Comparison of ENCODE assay signal across 13 cellular contexts in the genomic region with DNA sequence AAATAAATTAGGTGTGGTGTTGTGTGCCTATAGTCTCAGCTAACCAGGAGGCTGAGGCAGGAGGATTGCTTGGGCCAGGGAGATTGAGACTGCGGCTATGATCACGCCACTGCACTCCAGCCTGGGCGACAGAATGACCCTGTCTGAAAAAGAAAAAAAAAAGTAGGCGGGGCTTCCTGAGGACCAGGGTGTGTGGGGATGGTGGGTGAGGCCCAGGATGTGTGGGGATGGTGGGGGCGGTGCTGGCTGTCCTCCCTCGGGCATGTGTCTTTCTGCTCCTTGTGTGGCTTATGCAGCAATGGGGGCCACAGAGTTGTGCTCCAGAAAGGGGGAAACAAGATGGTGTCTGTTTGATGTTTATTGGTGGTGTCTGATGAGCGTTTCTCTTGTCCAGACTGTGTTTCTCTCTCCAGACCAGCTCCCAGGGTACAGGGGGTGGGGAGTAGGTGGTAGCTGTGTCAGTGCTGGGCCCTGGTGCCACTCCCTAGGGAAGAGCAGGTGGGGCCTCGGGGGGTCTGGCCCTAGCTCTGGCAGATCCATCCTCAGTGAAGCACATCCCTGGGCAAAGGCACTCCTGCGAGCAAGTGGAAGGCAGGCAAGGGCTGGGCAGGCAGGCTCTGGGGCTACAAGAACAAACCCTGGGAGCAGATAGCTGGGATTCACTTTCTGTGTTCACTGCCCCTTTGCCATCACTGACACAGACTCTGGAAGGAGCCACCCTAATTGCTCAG. TPM values are rescaled to one million over a fixed set of nuclear protein-coding genes. Genes with fewer than 3 reads are reported as not detected.
DNase-seq lines count a peak whose midpoint lies in the region; ATAC-seq and TF ChIP-seq lines count a peak whose summit lies in the region.
"Had no signal": no experiment of that assay in that cellular context is flagged by ENCODE, and none has a peak within 500 bp of the region (broad histone marks: within the 10 kb centered on the region; RNA-seq: fewer than 3 reads in every experiment).

No MANE protein-coding gene starts in this region.

- H3K36me3 ChIP-seq in HEK293 (ENCODE audit: control insufficient read depth in 2 of 2, insufficient read depth in 1 of 2, low read length in 2 of 2) (peaks cover 0 to 58% of the 10 kb centered on the region in 2 experiments; a peak in 2 of 3 replicates), osteoblast (ENCODE audit: insufficient read depth, low read length) (peaks cover 76% of the 10 kb centered on the region)

- intact Hi-C loops in lower leg skin (cut with DNase I; ENCODE audit: low total_unique reads) = no loop called here

- H3K9me3 Mint-ChIP-seq in T-helper 2 cell treated with Interferon-gamma antibody and Interleukin-4, amounts not matched to agents 5 μg/mL and 100 μg/mL, for 36 hours = no peaks in the 10 kb centered on the region
- H3K9me3 Mint-ChIP-seq in activated T-helper 17 cell treated with anti-CD3 and anti-CD28 coated beads, Interleukin-2, amount 50 U/mL, for 72 hours = no peaks in the 10 kb centered on the region
- H3K9me3 Mint-ChIP-seq: stimulated activated naive CD8-positive, alpha-beta T cell treated with anti-CD3 and anti-CD28 coated beads, Interleukin-15, Interleukin-2, amounts not matched to agents 100 ng/mL and 50 ng/mL, for 24 hours had no signal

- WGBS in lower leg skin, 2 donors = 76 to 77% methylated on average over 9 of the region's 9 CpGs

- no peak for TF ChIP-seq CTCF in HEK293 (tag by site-specific recombination; IDR thresholded peaks at IDR 0.05)
- TF ChIP-seq CTCF in osteoblast (IDR thresholded peaks at IDR 0.05; ENCODE audit: extremely low read depth, low read depth, low read length) = no peak
- no peak for TF ChIP-seq CTCF in lower leg skin (IDR thresholded peaks at IDR 0.05)

- H3K9me3 ChIP-seq in HEK293 (ENCODE audit: control insufficient read depth, insufficient read depth, low read depth, low read length) = no peaks in the 10 kb centered on the region
- H3K9me3 ChIP-seq in osteoblast (ENCODE audit: low read depth, low read length) = no peaks in the 10 kb centered on the region

- no peak for TF ChIP-seq POLR2A in lower leg skin (IDR thresholded peaks at IDR 0.05)

- H3K4me1 Mint-ChIP-seq in T-helper 2 cell treated with Interferon-gamma antibody and Interleukin-4, amounts not matched to agents 5 μg/mL and 100 μg/mL, for 36 hours (ENCODE audit: low read depth) = peaks cover 20% of the 10 kb centered on the region
- peaks cover 12% of the 10 kb centered on the region for H3K4me1 Mint-ChIP-seq in activated T-helper 17 cell treated with anti-CD3 and anti-CD28 coated beads, Interleukin-2, amount 50 U/mL, for 72 hours

- POLR2A ChIA-PET in HEK293 (lab: Yijun Ruan, JAX) = interaction anchor here (0.8 to 1.3 kb wide), 3 partner anchors 18 to 99 kb away, joined by 3 to 7 read pairs (median 4); no protein-coding TSS in a partner anchor

- no peak for ATAC-seq in activated T-helper 17 cell treated with anti-CD3 and anti-CD28 coated beads, Interleukin-2, amount 50 U/mL, for 72 hours (replicated peaks)
- no peak for ATAC-seq in GM19324 (IDR thresholded peaks at IDR 0.05; ENCODE audit: low FRiP score, unreplicated experiment)

- no peak for DNase-seq in T-helper 2 cell treated with Interferon-gamma antibody and Interleukin-4, amounts not matched to agents 5 μg/mL and 100 μg/mL, for 36 hours (ENCODE audit: low spot score)
- no peak for DNase-seq in T-helper 2 cell
- DNase-seq in osteoblast (ENCODE audit: insufficient read length, low spot score, missing footprints) = peak; percentile 60
- no peak for DNase-seq in kidney glomerular epithelial cell (lab: John Stamatoyannopoulos, UW)
- DNase-seq in lower leg skin (ENCODE audit: low spot score in 2 of 2) = no peak
- DNase-seq: GOT3 had no signal

- H3K27me3 Mint-ChIP-seq in T-helper 2 cell treated with Interferon-gamma antibody and Interleukin-4, amounts not matched to agents 5 μg/mL and 100 μg/mL, for 36 hours (ENCODE audit: low read depth) = no peaks in the 10 kb centered on the region
- no peaks in the 10 kb centered on the region for H3K27me3 Mint-ChIP-seq in activated T-helper 17 cell treated with anti-CD3 and anti-CD28 coated beads, Interleukin-2, amount 50 U/mL, for 72 hours
- H3K27me3 Mint-ChIP-seq: stimulated activated naive CD8-positive, alpha-beta T cell treated with anti-CD3 and anti-CD28 coated beads, Interleukin-15, Interleukin-2, amounts not matched to agents 100 ng/mL and 50 ng/mL, for 24 hours had no signal

- peak overlapping the region; percentile 36 for H3K27ac Mint-ChIP-seq in T-helper 2 cell treated with Interferon-gamma antibody and Interleukin-4, amounts not matched to agents 5 μg/mL and 100 μg/mL, for 36 hours
- peak overlapping the region; percentile 56 for H3K27ac Mint-ChIP-seq in activated T-helper 17 cell treated with anti-CD3 and anti-CD28 coated beads, Interleukin-2, amount 50 U/mL, for 72 hours
- H3K27ac Mint-ChIP-seq: stimulated activated naive CD8-positive, alpha-beta T cell treated with anti-CD3 and anti-CD28 coated beads, Interleukin-15, Interleukin-2, amounts not matched to agents 100 ng/mL and 50 ng/mL, for 24 hours had no signal

- H3K27ac ChIP-seq in HEK293 (ENCODE audit: extremely low read depth, low read depth, low read length) = no peak overlapping the region
- no peak overlapping the region for H3K27ac ChIP-seq in osteoblast (ENCODE audit: low read depth, low read length)
- H3K27ac ChIP-seq: KMS-11 had no signal

- no peak overlapping the region for H3K4me3 ChIP-seq in HEK293 (ENCODE audit: low read depth, low read length)
- H3K4me3 ChIP-seq in osteoblast (ENCODE audit: insufficient read depth, low read length) = no peak overlapping the region
- H3K4me3 ChIP-seq in lower leg skin (ENCODE audit: low read depth, poor library complexity, severe bottlenecking) = no peak overlapping the region

- peaks cover 29% of the 10 kb centered on the region for H3K79me2 ChIP-seq in osteoblast (ENCODE audit: insufficient read depth, low read length)

- CTCF ChIA-PET in HEK293 (lab: Yijun Ruan, JAX) = interaction anchor here (0.6 to 2.3 kb wide), 21 partner anchors 10 to 1229 kb away, joined by 3 to 14 read pairs (median 4); partner anchors contain the start of gene NRN1L

- H3K27me3 ChIP-seq in osteoblast (ENCODE audit: insufficient read depth, low read length) = no peaks in the 10 kb centered on the region

- H3K4me2 ChIP-seq in osteoblast (ENCODE audit: insufficient read depth, low read length) = no peak overlapping the region
- H3K4me2 ChIP-seq: KMS-11 had no signal

- H4K20me1 ChIP-seq in osteoblast (ENCODE audit: insufficient read depth, low read length) = peaks cover 38% of the 10 kb centered on the region

- no peaks in the 10 kb centered on the region for H3K4me1 ChIP-seq in HEK293 (ENCODE audit: control insufficient read depth, insufficient read depth, low read length)
- H3K4me1 ChIP-seq in osteoblast (ENCODE audit: insufficient read depth, low read length) = peaks cover 8% of the 10 kb centered on the region

- H3K36me3 Mint-ChIP-seq in T-helper 2 cell treated with Interferon-gamma antibody and Interleukin-4, amounts not matched to agents 5 μg/mL and 100 μg/mL, for 36 hours (ENCODE audit: low read depth) = peaks cover 26% of the 10 kb centered on the region
- H3K36me3 Mint-ChIP-seq in activated T-helper 17 cell treated with anti-CD3 and anti-CD28 coated beads, Interleukin-2, amount 50 U/mL, for 72 hours (ENCODE audit: low read depth) = peaks cover 21% of the 10 kb centered on the region

- H3K4me3 Mint-ChIP-seq in T-helper 2 cell treated with Interferon-gamma antibody and Interleukin-4, amounts not matched to agents 5 μg/mL and 100 μg/mL, for 36 hours = no peak overlapping the region
- no peak overlapping the region for H3K4me3 Mint-ChIP-seq in activated T-helper 17 cell treated with anti-CD3 and anti-CD28 coated beads, Interleukin-2, amount 50 U/mL, for 72 hours
- H3K4me3 Mint-ChIP-seq: stimulated activated naive CD8-positive, alpha-beta T cell treated with anti-CD3 and anti-CD28 coated beads, Interleukin-15, Interleukin-2, amounts not matched to agents 100 ng/mL and 50 ng/mL, for 24 hours had no signal

- H2AFZ ChIP-seq in osteoblast (ENCODE audit: low read length) = no peak overlapping the region

TF ChIP-seq in HEK293, 187 proteins besides CTCF, POLR2A, EP300 and RAD21:
- TF ChIP-seq ZFHX2 (tag by site-specific recombination; conservative IDR thresholded peaks at IDR 0.05) = peak; percentile 80
- 0 out of 2 replicates have a peak, but pooled peaks have one; percentile 16 for TF ChIP-seq SP3 (tag by site-specific recombination; IDR thresholded peaks at IDR 0.05)
- TF ChIP-seq GLIS2 (tag by site-specific recombination; IDR thresholded peaks at IDR 0.05) = 0 out of 2 replicates have a peak, but pooled peaks have one; percentile 19
- TF ChIP-seq EGR2 (tag by site-specific recombination; IDR thresholded peaks at IDR 0.05; ENCODE audit: low read depth) = peak; percentile 83
- no peak for TF ChIP-seq GLI2 (tag by site-specific recombination; IDR thresholded peaks at IDR 0.05; ENCODE audit: borderline replicate concordance, low read depth)
- TF ChIP-seq KLF1 (tag by site-specific recombination; IDR thresholded peaks at IDR 0.05) = peak; percentile 79
- no peak for TF ChIP-seq KLF16 (tag by site-specific recombination; IDR thresholded peaks at IDR 0.05)
- peak; percentile 30; the same call in 1 of the 2 replicates for TF ChIP-seq KLF9 (tag by site-specific recombination; IDR thresholded peaks at IDR 0.05; ENCODE audit: low read depth)

RNA-seq across cellular contexts. Expression of gene LCAT, which starts 2.3 kb away (rescaled TPM):
- 10 to 100 TPM; 15.0 to 19.1 TPM for total RNA-seq in activated T-helper 17 cell treated with anti-CD3 and anti-CD28 coated beads, Interleukin-2, amount 50 U/mL, for 72 hours
- total RNA-seq in osteoblast (6.9 and 8.8 TPM in 2 replicates), lower leg skin (10 to 100 TPM in 3 of 4 donors, 1 to 10 TPM in 1; 6.4 to 16.5 (median 12.1) TPM)

RNA-seq across cellular contexts. Expression of gene PSMB10, which starts 5.0 kb away (rescaled TPM):
- total RNA-seq in activated T-helper 17 cell treated with anti-CD3 and anti-CD28 coated beads, Interleukin-2, amount 50 U/mL, for 72 hours = 100 to 1,000 TPM; 201 to 217 TPM
- total RNA-seq in osteoblast (44.5 and 47.0 TPM in 2 replicates), lower leg skin (10 to 100 TPM; 11.4 to 20.4 (median 17.8) TPM)

RNA-seq across cellular contexts. Expression of gene CTRL, which starts 10.0 kb away (rescaled TPM):
- 1 to 10 TPM; 4.0 to 6.1 TPM for total RNA-seq in activated T-helper 17 cell treated with anti-CD3 and anti-CD28 coated beads, Interleukin-2, amount 50 U/mL, for 72 hours
- total RNA-seq in osteoblast (0.36 and 0.59 TPM in 2 replicates), lower leg skin (1 to 10 TPM in 1 of 4 donors, under 1 TPM in 1, not detected in 2; 0.84 to 1.7 TPM)

RNA-seq across cellular contexts. Expression of gene SLC12A4, which starts 26.8 kb away (rescaled TPM):
- total RNA-seq in activated T-helper 17 cell treated with anti-CD3 and anti-CD28 coated beads, Interleukin-2, amount 50 U/mL, for 72 hours = 10 to 100 TPM; 34.6 to 47.0 TPM
- total RNA-seq in osteoblast (79.3 and 82.2 TPM in 2 replicates), lower leg skin (10 to 100 TPM; 31.3 to 74.1 (median 50.9) TPM)

RNA-seq across cellular contexts. Expression of gene DPEP3, which starts 38.7 kb away (rescaled TPM):
- under 1 TPM in 1 of 2 donors, not detected in 1; 0.19 TPM for total RNA-seq in activated T-helper 17 cell treated with anti-CD3 and anti-CD28 coated beads, Interleukin-2, amount 50 U/mL, for 72 hours
- total RNA-seq in osteoblast (not detected in 2 replicates), lower leg skin (under 1 TPM in 2 of 4 donors, not detected in 2; 0.15 to 0.26 TPM)
- total RNA-seq: A673, skeletal muscle tissue had no signal
